Comparison of ENCODE assay signal across 21 cellular contexts in genomic region chr7:116981887-116982430, GRCh38.
"Had no signal": no experiment of that assay in that cellular context is flagged by ENCODE, and none has a peak within 500 bp of the region (broad histone marks: within the 10 kb centered on the region; RNA-seq: fewer than 3 reads in every experiment).

No MANE protein-coding gene starts in this region.

- H3K27ac Mint-ChIP-seq: activated B cell treated with CpG ODN at 0.5 μM for 24 hours; activated CD8-positive, alpha-beta T cell treated with anti-CD3 and anti-CD28 coated beads, Interleukin-2, amount 10 ng/mL, durations not matched to agents 7 days and 5 days; activated naive CD4-positive, alpha-beta T cell treated with anti-CD3 and anti-CD28 coated beads, Interleukin-2, amount 50 U/mL, for 72 hours; activated T-cell treated with anti-CD3 and anti-CD28 coated beads, Interleukin-2, amount 50 U/mL, for 72 hours had no signal

- ATAC-seq: activated CD8-positive, alpha-beta T cell treated with anti-CD3 and anti-CD28 coated beads, Interleukin-2, amount 10 ng/mL, durations not matched to agents 7 days and 5 days; activated naive CD4-positive, alpha-beta T cell treated with anti-CD3 and anti-CD28 coated beads, Interleukin-2, amount 50 U/mL, for 72 hours; activated T-cell treated with anti-CD3 and anti-CD28 coated beads, Interleukin-2, amount 50 U/mL, for 72 hours; esophagus mucosa had no signal

- H3K4me2 ChIP-seq: hepatocyte had no signal

- H3K27me3 ChIP-seq: hepatocyte, sigmoid colon, spleen, stomach, testis, upper lobe of left lung had no signal

- H3K27ac ChIP-seq: hepatocyte, sigmoid colon, spleen, stomach, testis, upper lobe of left lung had no signal

- H3K36me3 Mint-ChIP-seq: activated naive CD4-positive, alpha-beta T cell treated with anti-CD3 and anti-CD28 coated beads, Interleukin-2, amount 50 U/mL, for 72 hours had no signal

- FAIRE-seq: colon, endometrium had no signal

- H3K4me3 Mint-ChIP-seq: activated B cell treated with CpG ODN at 0.5 μM for 24 hours; activated CD8-positive, alpha-beta T cell treated with anti-CD3 and anti-CD28 coated beads, Interleukin-2, amount 10 ng/mL, durations not matched to agents 7 days and 5 days; activated T-cell treated with anti-CD3 and anti-CD28 coated beads, Interleukin-2, amount 50 U/mL, for 72 hours had no signal

- H3K27me3 Mint-ChIP-seq: activated B cell treated with CpG ODN at 0.5 μM for 24 hours had no signal

- H3K4me1 ChIP-seq: sigmoid colon, testis had no signal

- H3K4me3 ChIP-seq: hepatocyte, lung, sigmoid colon, spleen, stomach, testis, upper lobe of left lung had no signal

- H3K9me3 ChIP-seq: sigmoid colon, spleen, stomach, testis, upper lobe of left lung had no signal

- H2AFZ ChIP-seq: hepatocyte had no signal

- H3K36me3 ChIP-seq: sigmoid colon, spleen, stomach, upper lobe of left lung had no signal

- DNase-seq: activated B cell treated with CpG ODN at 0.5 μM for 24 hours; activated CD4-positive, alpha-beta T cell treated with anti-CD3 and anti-CD28 coated beads for 48 hours; activated CD8-positive, alpha-beta memory T cell treated with anti-CD3 and anti-CD28 coated beads, Interleukin-2, amount 50 U/mL, for 4 hours; activated CD8-positive, alpha-beta T cell treated with anti-CD3 and anti-CD28 coated beads, Interleukin-2, amount 10 ng/mL, durations not matched to agents 7 days and 5 days; activated gamma-delta T cell; activated T-cell treated with anti-CD3 and anti-CD28 coated beads, Interleukin-2, amount 50 U/mL, for 72 hours; amniotic stem cell; caudate nucleus; islet precursor cell; midbrain; sigmoid colon; spleen; stomach; testis; upper lobe of left lung had no signal

- H3K4me1 Mint-ChIP-seq: activated B cell treated with CpG ODN at 0.5 μM for 24 hours had no signal

- H3K9me3 Mint-ChIP-seq: activated B cell treated with CpG ODN at 0.5 μM for 24 hours; activated naive CD4-positive, alpha-beta T cell treated with anti-CD3 and anti-CD28 coated beads, Interleukin-2, amount 50 U/mL, for 72 hours; activated T-cell treated with anti-CD3 and anti-CD28 coated beads, Interleukin-2, amount 50 U/mL, for 72 hours had no signal
